ENCODE assay signal across 30 cellular contexts in genomic region chr12:39081910-39082309, GRCh38.
"Had no signal": no experiment of that assay in that cellular context is flagged by ENCODE, and none has a peak within 500 bp of the region (broad histone marks: within the 10 kb centered on the region; RNA-seq: fewer than 3 reads in every experiment).

No MANE protein-coding gene starts in this region.

- H3K27ac ChIP-seq: colonic mucosa, esophagus squamous epithelium, lower lobe of right lung, neural progenitor cell, prostate gland, right atrium auricular region, testis, tibial artery had no signal

- H3K4me3 ChIP-seq: colonic mucosa, esophagus squamous epithelium, lower lobe of right lung, neural progenitor cell, prostate gland, right atrium auricular region, testis, tibial artery had no signal

- H3K9me3 ChIP-seq: colonic mucosa, esophagus squamous epithelium, lower lobe of right lung, prostate gland, right atrium auricular region, testis, tibial artery had no signal

- H2AFZ ChIP-seq: neural progenitor cell had no signal

- H3K9me3 Mint-ChIP-seq: dendritic cell treated with granulocyte-macrophage colony-stimulating factor and Interleukin-4, amounts not matched to agents 40 ng/mL and 50 ng/mL, for 4 days; memory B cell; mesothelial cell of epicardium; naive thymus-derived CD4-positive, alpha-beta T cell; nephron; neural progenitor cell; stimulated activated effector memory CD8-positive, alpha-beta T cell treated with anti-CD3 and anti-CD28 coated beads, Interleukin-12 subunit alpha, Interleukin-12 subunit beta, amount 100 ng/mL, for 72 hours; type B pancreatic cell had no signal

- H3K4me1 Mint-ChIP-seq: immature natural killer cell; memory B cell; mesothelial cell of epicardium; naive thymus-derived CD4-positive, alpha-beta T cell; nephron; neural progenitor cell; stimulated activated effector memory CD8-positive, alpha-beta T cell treated with anti-CD3 and anti-CD28 coated beads, Interleukin-12 subunit alpha, Interleukin-12 subunit beta, amount 100 ng/mL, for 72 hours had no signal

- H3K27me3 Mint-ChIP-seq: memory B cell had no signal

- H3K9ac ChIP-seq: neural progenitor cell had no signal

- ATAC-seq: left colon; left ventricle myocardium superior; lower lobe of right lung; naive thymus-derived CD4-positive, alpha-beta T cell; sciatic nerve; stimulated activated effector memory CD8-positive, alpha-beta T cell treated with anti-CD3 and anti-CD28 coated beads, Interleukin-12 subunit alpha, Interleukin-12 subunit beta, amount 100 ng/mL, for 72 hours; stimulated activated naive CD8-positive, alpha-beta T cell treated with anti-CD3 and anti-CD28 coated beads, Interleukin-15, Interleukin-2, amounts not matched to agents 100 U/mL and 50 U/mL, for 24 hours had no signal

- H3K4me2 ChIP-seq: neural progenitor cell had no signal

- H3K4me1 ChIP-seq: colonic mucosa, esophagus squamous epithelium, lower lobe of right lung, neural progenitor cell, prostate gland, right atrium auricular region, testis, tibial artery had no signal

- H3K27me3 ChIP-seq: colonic mucosa, esophagus squamous epithelium, neural progenitor cell, right atrium auricular region, testis, tibial artery had no signal

- H3K36me3 Mint-ChIP-seq: immature natural killer cell; memory B cell; mesothelial cell of epicardium; naive thymus-derived CD4-positive, alpha-beta T cell; neural progenitor cell; stimulated activated effector memory CD8-positive, alpha-beta T cell treated with anti-CD3 and anti-CD28 coated beads, Interleukin-12 subunit alpha, Interleukin-12 subunit beta, amount 100 ng/mL, for 72 hours; type B pancreatic cell had no signal

- H3K4me3 Mint-ChIP-seq: dendritic cell treated with granulocyte-macrophage colony-stimulating factor and Interleukin-4, amounts not matched to agents 40 ng/mL and 50 ng/mL, for 4 days; immature natural killer cell; memory B cell; mesothelial cell of epicardium; naive thymus-derived CD4-positive, alpha-beta T cell; nephron; neural progenitor cell; stimulated activated effector memory CD8-positive, alpha-beta T cell treated with anti-CD3 and anti-CD28 coated beads, Interleukin-12 subunit alpha, Interleukin-12 subunit beta, amount 100 ng/mL, for 72 hours; type B pancreatic cell had no signal

- DNase-seq: colonic mucosa; effector memory CD4-positive, alpha-beta T cell; erythroblast; esophagus squamous epithelium; hypothalamus; immature natural killer cell; islet precursor cell; kidney glomerular epithelial cell; left colon; left ventricle myocardium superior; lower lobe of right lung; naive thymus-derived CD4-positive, alpha-beta T cell; stimulated activated CD4-positive, alpha-beta T cell treated with anti-CD3 and anti-CD28 coated beads, Interleukin-2, amount 100 ng/mL, for 24 hours; stimulated activated CD4-positive, alpha-beta T cell treated with anti-CD3 and anti-CD28 coated beads, Interleukin-4, amount 100 ng/mL, for 24 hours; stimulated activated naive CD8-positive, alpha-beta T cell treated with anti-CD3 and anti-CD28 coated beads, Interleukin-15, Interleukin-2, amounts not matched to agents 100 U/mL and 50 U/mL, for 24 hours; substantia nigra; testis; tibial artery had no signal

- H3K27ac Mint-ChIP-seq: dendritic cell treated with granulocyte-macrophage colony-stimulating factor and Interleukin-4, amounts not matched to agents 40 ng/mL and 50 ng/mL, for 4 days; immature natural killer cell; memory B cell; mesothelial cell of epicardium; naive thymus-derived CD4-positive, alpha-beta T cell; nephron; neural progenitor cell; stimulated activated effector memory CD8-positive, alpha-beta T cell treated with anti-CD3 and anti-CD28 coated beads, Interleukin-12 subunit alpha, Interleukin-12 subunit beta, amount 100 ng/mL, for 72 hours; type B pancreatic cell had no signal

- FAIRE-seq: endometrium, frontal cortex had no signal

- H3K36me3 ChIP-seq: colonic mucosa, esophagus squamous epithelium, lower lobe of right lung, neural progenitor cell, prostate gland, right atrium auricular region, tibial artery had no signal
